8 cellular contexts compared by ENCODE assay signal in genomic region chr15:93029613-93030429, GRCh38. TPM values are rescaled to one million over a fixed set of nuclear protein-coding genes. Genes with fewer than 3 reads are reported as not detected.
A peak's percentile ranks its signal among the peaks of the same experiment; 100 is the strongest.
DNase-seq lines count a peak whose midpoint lies in the region; ATAC-seq and TF ChIP-seq lines count a peak whose summit lies in the region.

No MANE protein-coding gene starts in this region.

- H3K4me1 Mint-ChIP-seq in T-helper 2 cell treated with Interferon-gamma antibody and Interleukin-4, amounts not matched to agents 5 μg/mL and 100 μg/mL, for 36 hours (ENCODE audit: low read depth), result peaks cover 18% of the 10 kb centered on the region
- peaks cover 67% of the 10 kb centered on the region for H3K4me1 Mint-ChIP-seq in brain

- H3K9me3 ChIP-seq in left lung, result no peaks in the 10 kb centered on the region
- no peaks in the 10 kb centered on the region for H3K9me3 ChIP-seq in thoracic aorta

- H3K27me3 Mint-ChIP-seq in T-helper 2 cell treated with Interferon-gamma antibody and Interleukin-4, amounts not matched to agents 5 μg/mL and 100 μg/mL, for 36 hours (ENCODE audit: low read depth), result no peaks in the 10 kb centered on the region
- no peaks in the 10 kb centered on the region for H3K27me3 Mint-ChIP-seq in brain

- no peak overlapping the region for H3K4me3 ChIP-seq in left lung
- peak overlapping the region; percentile 57 for H3K4me3 ChIP-seq in thoracic aorta

- no peaks in the 10 kb centered on the region for H3K9me3 Mint-ChIP-seq in T-helper 2 cell treated with Interferon-gamma antibody and Interleukin-4, amounts not matched to agents 5 μg/mL and 100 μg/mL, for 36 hours
- H3K9me3 Mint-ChIP-seq in brain, result no peaks in the 10 kb centered on the region

- TF ChIP-seq CTCF in brain (conservative IDR thresholded peaks at IDR 0.05) (no peak), left lung (IDR thresholded peaks at IDR 0.05) (no peak), thoracic aorta (IDR thresholded peaks at IDR 0.05) (no peak)

- intact Hi-C loops in left lung (cut with DNase I), result loop anchor here in 1 of 2 donors (10.0 kb wide), 2 partner anchors 245 to 1085 kb away; no protein-coding TSS in a partner anchor

- H3K27ac ChIP-seq in left lung (peak overlapping the region; percentile 87 to 93), thoracic aorta (peak overlapping the region; percentile 77 to 88)

- H3K4me3 Mint-ChIP-seq in T-helper 2 cell treated with Interferon-gamma antibody and Interleukin-4, amounts not matched to agents 5 μg/mL and 100 μg/mL, for 36 hours, result no peak overlapping the region
- H3K4me3 Mint-ChIP-seq in brain, result no peak overlapping the region

- peaks cover 0 to 29% of the 10 kb centered on the region in 2 donors for H3K36me3 ChIP-seq in left lung
- H3K36me3 ChIP-seq in thoracic aorta, result peaks cover 7% of the 10 kb centered on the region

- H3K27me3 ChIP-seq in left lung (no peaks in the 10 kb centered on the region), thoracic aorta (replicated peaks; ENCODE audit: insufficient read depth) (no peaks in the 10 kb centered on the region)

- H3K4me1 ChIP-seq in left lung (peaks cover 41 to 64% of the 10 kb centered on the region in 2 donors), thoracic aorta (ENCODE audit: control insufficient read depth in 1 of 2, low read depth in 2 of 2) (peaks cover 43 to 56% of the 10 kb centered on the region in 2 donors)

- peaks cover 17% of the 10 kb centered on the region for H3K36me3 Mint-ChIP-seq in T-helper 2 cell treated with Interferon-gamma antibody and Interleukin-4, amounts not matched to agents 5 μg/mL and 100 μg/mL, for 36 hours (ENCODE audit: low read depth)
- peaks cover 29% of the 10 kb centered on the region for H3K36me3 Mint-ChIP-seq in brain

- peak overlapping the region; percentile 68 for H3K27ac Mint-ChIP-seq in T-helper 2 cell treated with Interferon-gamma antibody and Interleukin-4, amounts not matched to agents 5 μg/mL and 100 μg/mL, for 36 hours
- H3K27ac Mint-ChIP-seq in brain, result peak overlapping the region; percentile 85 to 98 (median 93)

- no peak for DNase-seq in T-helper 2 cell treated with Interferon-gamma antibody and Interleukin-4, amounts not matched to agents 5 μg/mL and 100 μg/mL, for 36 hours (ENCODE audit: low spot score)
- DNase-seq in T-helper 2 cell (no peak), left lung (peak in 1 of 2 donors; percentile 73), thoracic aorta (ENCODE audit: low spot score) (peak; percentile 16), NCI-H2196 treated with DMSO at 0.1 percent for 48 hours (lab: John Stamatoyannopoulos, UW; ENCODE audit: unreplicated experiment) (no peak), activated T-cell treated with anti-CD3 and anti-CD28 coated beads for 4 hours (no peak)

- ATAC-seq in left lung (peak; percentile 47), thoracic aorta (ENCODE audit: insufficient number of reproducible peaks, low FRiP score, low read depth) (no peak), HG02870 (IDR thresholded peaks at IDR 0.05; ENCODE audit: unreplicated experiment) (no peak)

RNA-seq across cellular contexts. Expression of gene RGMA, which starts 59.2 kb away (rescaled TPM):
- 57.8 TPM for polyA plus RNA-seq in brain (ENCODE audit: insufficient read depth, low read depth, low replicate concordance)
- total RNA-seq in left lung (1 to 10 TPM; 4.6 to 5.7 TPM), thoracic aorta (10 to 100 TPM; 22.1 to 55.7 TPM)
